In the genomic region with DNA sequence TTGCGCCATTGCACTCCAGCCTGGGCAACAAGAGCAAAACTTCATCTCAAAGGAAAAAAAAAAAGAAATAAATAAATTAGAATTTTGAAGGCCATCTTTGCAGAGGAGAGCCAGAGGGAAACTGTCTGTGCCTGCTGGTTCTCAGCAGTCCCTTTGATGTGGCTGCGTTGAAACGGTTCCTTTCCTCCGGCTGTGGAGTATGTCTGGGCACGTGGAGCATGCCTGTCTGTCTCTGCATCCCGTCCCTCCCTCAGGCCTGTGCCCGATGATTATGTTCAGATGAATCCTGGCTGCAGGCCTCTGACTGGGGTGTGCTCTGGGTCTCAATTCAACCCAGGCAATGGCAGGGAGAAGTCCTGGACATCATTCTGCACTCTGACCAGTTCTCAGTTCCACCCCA, we compare ENCODE assay signal across 22 cellular contexts.
"Had no signal": no experiment of that assay in that cellular context is flagged by ENCODE, and none has a peak within 500 bp of the region (broad histone marks: within the 10 kb centered on the region; RNA-seq: fewer than 3 reads in every experiment).

No MANE protein-coding gene starts in this region.

- H3K4me3 ChIP-seq: body of pancreas, dorsolateral prefrontal cortex, gastrocnemius medialis, left lung, transverse colon had no signal

- H3K36me3 ChIP-seq: gastrocnemius medialis, transverse colon had no signal

- H3K4me3 Mint-ChIP-seq: activated naive CD8-positive, alpha-beta T cell treated with anti-CD3 and anti-CD28 coated beads, Interleukin-2, amount 10 ng/mL, durations not matched to agents 7 days and 5 days; endodermal cell; mesothelial cell of epicardium; nephron had no signal

- H3K27ac Mint-ChIP-seq: activated naive CD8-positive, alpha-beta T cell treated with anti-CD3 and anti-CD28 coated beads, Interleukin-2, amount 10 ng/mL, durations not matched to agents 7 days and 5 days; endodermal cell; mesothelial cell of epicardium had no signal

- H3K9me3 ChIP-seq: body of pancreas, gastrocnemius medialis, transverse colon had no signal

- H3K9me3 Mint-ChIP-seq: endodermal cell, mesothelial cell of epicardium, nephron had no signal

- ATAC-seq: body of pancreas; gastrocnemius medialis; left lung; stimulated activated naive CD8-positive, alpha-beta T cell treated with anti-CD3 and anti-CD28 coated beads, Interleukin-15, Interleukin-2, amounts not matched to agents 100 U/mL and 50 U/mL, for 24 hours had no signal

- H3K27me3 Mint-ChIP-seq: activated naive CD8-positive, alpha-beta T cell treated with anti-CD3 and anti-CD28 coated beads, Interleukin-2, amount 10 ng/mL, durations not matched to agents 7 days and 5 days had no signal

- H3K4me1 ChIP-seq: body of pancreas, gastrocnemius medialis, left lung, transverse colon had no signal

- H3K27me3 ChIP-seq: body of pancreas, dorsolateral prefrontal cortex, gastrocnemius medialis, left lung, transverse colon had no signal

- FAIRE-seq: colon, keratinocyte had no signal

- H3K27ac ChIP-seq: body of pancreas, gastrocnemius medialis, left lung, transverse colon, VCaP had no signal

- DNase-seq: activated CD4-positive, alpha-beta T cell treated with anti-CD3 and anti-CD28 coated beads for 1 hour; activated gamma-delta T cell; activated naive CD8-positive, alpha-beta T cell treated with anti-CD3 and anti-CD28 coated beads, Interleukin-2, amount 10 ng/mL, durations not matched to agents 7 days and 5 days; amygdala; body of pancreas; caudate nucleus; dorsolateral prefrontal cortex; endodermal cell; gastrocnemius medialis; head of caudate nucleus; nucleus accumbens; stimulated activated CD4-positive, alpha-beta T cell treated with anti-CD3 and anti-CD28 coated beads, Interleukin-12 subunit alpha, Interleukin-12 subunit beta, amount 100 ng/mL, for 4 hours; stimulated activated CD4-positive, alpha-beta T cell treated with anti-CD3 and anti-CD28 coated beads, Interleukin-1b, Interleukin-23, amount 100 ng/mL, for 48 hours; stimulated activated naive CD8-positive, alpha-beta T cell treated with anti-CD3 and anti-CD28 coated beads, Interleukin-15, Interleukin-2, amounts not matched to agents 100 U/mL and 50 U/mL, for 24 hours; substantia nigra; transverse colon had no signal
